Comparison of ENCODE assay signal across 8 cellular contexts in genomic region chr19:18939922-18940775, GRCh38. TPM values are rescaled to one million over a fixed set of nuclear protein-coding genes. Genes with fewer than 3 reads are reported as not detected.
DNase-seq lines count a peak whose midpoint lies in the region; TF ChIP-seq lines count a peak whose summit lies in the region.

No MANE protein-coding gene starts in this region.

- DNase-seq in AML-193 (lab: John Stamatoyannopoulos, UW) = peak; percentile 15 to 40
- peak; percentile 73 for DNase-seq in HuH-7 (ENCODE audit: low spot score)
- no peak for DNase-seq in astrocyte of the cerebellum (ENCODE audit: low read depth)
- DNase-seq in renal cortical epithelial cell (ENCODE audit: low read depth) = peak; percentile 33
- DNase-seq in amniotic stem cell (lab: John Stamatoyannopoulos, UW) = no peak
- DNase-seq in SK-N-DZ (ENCODE audit: low spot score) = no peak
- DNase-seq in NCI-H446 treated with DMSO at 0.1 percent for 48 hours (lab: John Stamatoyannopoulos, UW) = no peak

- no peak for TF ChIP-seq CTCF in astrocyte of the cerebellum (IDR thresholded peaks at IDR 0.05; ENCODE audit: low read depth, low read length, missing control alignments)

- H3K27me3 ChIP-seq in iPS-15b (ENCODE audit: control insufficient read depth, insufficient read depth, low read length) = peaks cover 4% of the 10 kb centered on the region

- no peaks in the 10 kb centered on the region for H3K9me3 ChIP-seq in iPS-15b (ENCODE audit: control insufficient read depth, insufficient read depth, low read length)

- peak overlapping the region; percentile 86 for H3K4me3 ChIP-seq in astrocyte of the cerebellum (ENCODE audit: low read depth, low read length)
- H3K4me3 ChIP-seq in iPS-15b (ENCODE audit: low read depth, low read length) = peak overlapping the region; percentile 75

- no peaks in the 10 kb centered on the region for H3K4me1 ChIP-seq in iPS-15b (ENCODE audit: control insufficient read depth, insufficient read depth, low read length)

- peaks cover 6% of the 10 kb centered on the region for H3K36me3 ChIP-seq in iPS-15b (ENCODE audit: control insufficient read depth, insufficient read depth, low read length)

- in situ Hi-C loops in astrocyte of the cerebellum (cut with HindIII; ENCODE audit: low sequenced_read_pairs) = no loop called here

- H3K9ac ChIP-seq in iPS-15b (ENCODE audit: low read depth, low read length) = peak overlapping the region; percentile 60

RNA-seq across cellular contexts. Expression of gene HOMER3, which starts 0.9 kb away (rescaled TPM):
- 83.2 and 93.7 TPM in 2 replicates for total RNA-seq in renal cortical epithelial cell
- 39.8 and 69.9 TPM in 2 replicates for polyA plus RNA-seq in SK-N-DZ (2014; cell fraction: cytosol; rRNA removed)
- polyA plus RNA-seq in SK-N-DZ (2014; cell fraction: nucleus; rRNA removed) = 89.5 and 131 TPM in 2 replicates

RNA-seq across cellular contexts. Expression of gene DDX49, which starts 20.6 kb away (rescaled TPM):
- total RNA-seq in renal cortical epithelial cell = 45.0 and 58.3 TPM in 2 replicates
- polyA plus RNA-seq in SK-N-DZ (2014; cell fraction: cytosol; rRNA removed) = 74.4 and 86.0 TPM in 2 replicates
- 61.0 and 74.5 TPM in 2 replicates for polyA plus RNA-seq in SK-N-DZ (2014; cell fraction: nucleus; rRNA removed)

RNA-seq across cellular contexts. Expression of gene COPE, which starts 21.0 kb away (rescaled TPM):
- total RNA-seq in renal cortical epithelial cell = 148 and 224 TPM in 2 replicates
- 379 and 401 TPM in 2 replicates for polyA plus RNA-seq in SK-N-DZ (2014; cell fraction: cytosol; rRNA removed)
- polyA plus RNA-seq in SK-N-DZ (2014; cell fraction: nucleus; rRNA removed) = 193 and 231 TPM in 2 replicates

RNA-seq across cellular contexts. Expression of gene CERS1, which starts 44.2 kb away (rescaled TPM):
- 0.40 and 1.0 TPM in 2 replicates for total RNA-seq in renal cortical epithelial cell
- 12.0 and 23.7 TPM in 2 replicates for polyA plus RNA-seq in SK-N-DZ (2014; cell fraction: cytosol; rRNA removed)
- polyA plus RNA-seq in SK-N-DZ (2014; cell fraction: nucleus; rRNA removed) = 6.2 and 9.1 TPM in 2 replicates

Comparison
In these comparisons a context has a peak if more than half of its experiments do, and no peak if none do; other contexts are left out.
1. DNase-seq: peak in AML-193 (2 of 2), HuH-7 (single experiment) and renal cortical epithelial cell (single experiment); none in astrocyte of the cerebellum (single experiment), amniotic stem cell (single experiment), SK-N-DZ (single experiment) and NCI-H446 treated with DMSO at 0.1 percent for 48 hours (single experiment).